Comparison of ENCODE assay signal across 24 cellular contexts in the genomic region with DNA sequence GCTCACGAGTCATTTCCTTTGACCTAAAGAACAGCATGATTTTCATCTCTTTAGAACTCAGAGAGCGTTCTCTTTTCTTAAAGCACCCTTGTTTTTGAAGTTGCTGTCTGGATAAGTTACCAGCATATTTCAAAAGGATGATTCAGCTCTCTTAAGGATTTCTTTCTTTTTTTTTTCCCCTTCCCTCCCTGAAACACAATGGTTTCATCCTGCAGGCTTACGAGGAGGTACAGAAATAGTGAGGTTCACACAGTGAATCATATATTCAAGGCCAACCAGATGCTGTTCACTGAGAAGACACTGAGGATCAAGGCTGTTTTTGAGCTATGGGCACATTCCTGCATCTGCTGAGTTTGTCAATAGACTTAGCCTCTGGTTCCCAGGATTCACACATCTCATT.
A peak's percentile ranks its signal among the peaks of the same experiment; 100 is the strongest.
DNase-seq lines count a peak whose midpoint lies in the region; ATAC-seq and TF ChIP-seq lines count a peak whose summit lies in the region.
"Had no signal": no experiment of that assay in that cellular context is flagged by ENCODE, and none has a peak within 500 bp of the region (broad histone marks: within the 10 kb centered on the region; RNA-seq: fewer than 3 reads in every experiment).

No MANE protein-coding gene starts in this region.

- TF ChIP-seq CTCF in Loucy (conservative IDR thresholded peaks at IDR 0.05; ENCODE audit: low read length) (no peak), fibroblast of the aortic adventitia (IDR thresholded peaks at IDR 0.05; ENCODE audit: insufficient read depth, low read length) (no peak), smooth muscle cell (IDR thresholded peaks at IDR 0.05; ENCODE audit: borderline replicate concordance, insufficient read depth, poor library complexity, severe bottlenecking) (no peak)

- no peaks in the 10 kb centered on the region for H3K27me3 ChIP-seq in BLaER1 treated with 17β-estradiol and CSF1 and Interleukin-3, amounts not matched to agents 10 nM and 100 nM
- no peaks in the 10 kb centered on the region for H3K27me3 ChIP-seq in Loucy (ENCODE audit: insufficient read depth, low read length, poor library complexity, severe bottlenecking)
- no peaks in the 10 kb centered on the region for H3K27me3 ChIP-seq in smooth muscle cell (ENCODE audit: low read depth)
- H3K27me3 ChIP-seq: Peyer's patch, SJSA1 had no signal

- H3K9me3 ChIP-seq in BLaER1 treated with 17β-estradiol and CSF1 and Interleukin-3, amounts not matched to agents 10 nM and 100 nM (replicated peaks in 1 of 11) = no peaks in the 10 kb centered on the region
- H3K9me3 ChIP-seq in Loucy (ENCODE audit: insufficient read depth, low read depth, low read length) (no peaks in the 10 kb centered on the region), smooth muscle cell (replicated peaks; ENCODE audit: low read depth) (no peaks in the 10 kb centered on the region)
- H3K9me3 ChIP-seq: Peyer's patch had no signal

- DNase-seq in fibroblast of the aortic adventitia (ENCODE audit: low read depth) (peak; percentile 10), smooth muscle cell (lab: John Stamatoyannopoulos, UW; ENCODE audit: unreplicated experiment) (no peak), NCI-H2107 (lab: John Stamatoyannopoulos, UW) (no peak), middle frontal gyrus (ENCODE audit: extremely low spot score, low spot score) (no peak)
- DNase-seq: Calu3; CD8-positive, alpha-beta memory T cell; DMS153; GDM1; GM23248; H9; KBM-7; NCI-H1092 treated with DMSO at 0.1 percent for 48 hours; NCI-H146; NCI-H2029; NCI-H226; NCI-H510A treated with DMSO at 0.1 percent for 48 hours; NCI-H748 treated with DMSO at 0.1 percent for 48 hours; Peyer's patch had no signal

- H3K4me2 ChIP-seq in BLaER1 treated with 17β-estradiol and CSF1 and Interleukin-3, amounts not matched to agents 10 nM and 100 nM = peak overlapping the region in 7 of 11 experiments; percentile 29 to 74 (median 57); a peak in 13 of 22 replicates
- H3K4me2 ChIP-seq in Loucy (ENCODE audit: low read depth, low read length, poor library complexity, severe bottlenecking) (peak overlapping the region; percentile 55), smooth muscle cell (peak overlapping the region; percentile 4)

- H3K36me3 ChIP-seq in BLaER1 treated with 17β-estradiol and CSF1 and Interleukin-3, amounts not matched to agents 10 nM and 100 nM = no peaks in the 10 kb centered on the region
- no peaks in the 10 kb centered on the region for H3K36me3 ChIP-seq in Loucy (ENCODE audit: insufficient read depth, low read length)
- H3K36me3 ChIP-seq in smooth muscle cell (ENCODE audit: low read depth) = no peaks in the 10 kb centered on the region
- H3K36me3 ChIP-seq: Peyer's patch, SJSA1 had no signal

- peak overlapping the region in 4 of 11 experiments; percentile 42 to 73 (median 52); a peak in 8 of 22 replicates for H3K27ac ChIP-seq in BLaER1 treated with 17β-estradiol and CSF1 and Interleukin-3, amounts not matched to agents 10 nM and 100 nM
- no peak overlapping the region for H3K27ac ChIP-seq in smooth muscle cell (ENCODE audit: low read depth)
- H3K27ac ChIP-seq: C4-2B, GM23248, Peyer's patch, SJSA1 had no signal

- no peaks in the 10 kb centered on the region for H4K20me1 ChIP-seq in BLaER1 treated with 17β-estradiol and CSF1 and Interleukin-3, amounts not matched to agents 10 nM and 100 nM
- H4K20me1 ChIP-seq in Loucy (ENCODE audit: insufficient read depth, low read length, poor library complexity, severe bottlenecking) (no peaks in the 10 kb centered on the region), smooth muscle cell (ENCODE audit: low read depth) (no peaks in the 10 kb centered on the region)

- peaks cover 13 to 51% (median 32%) of the 10 kb centered on the region in 10 experiments for H3K4me1 ChIP-seq in BLaER1 treated with 17β-estradiol and CSF1 and Interleukin-3, amounts not matched to agents 10 nM and 100 nM
- H3K4me1 ChIP-seq in Loucy (ENCODE audit: insufficient read depth, low read length, poor library complexity, severe bottlenecking) (peaks cover 17% of the 10 kb centered on the region), smooth muscle cell (ENCODE audit: low read depth) (peaks cover 9% of the 10 kb centered on the region)
- H3K4me1 ChIP-seq: Peyer's patch, SJSA1 had no signal

- no peak overlapping the region for H3K4me3 ChIP-seq in BLaER1 treated with 17β-estradiol and CSF1 and Interleukin-3, amounts not matched to agents 10 nM and 100 nM
- H3K4me3 ChIP-seq in Loucy (ENCODE audit: low read length, poor library complexity, severe bottlenecking) = peak overlapping the region; percentile 20
- no peak overlapping the region for H3K4me3 ChIP-seq in fibroblast of the aortic adventitia (ENCODE audit: low read depth, low read length)
- no peak overlapping the region for H3K4me3 ChIP-seq in smooth muscle cell
- H3K4me3 ChIP-seq: GM23248, Peyer's patch, SJSA1 had no signal

- 24% methylated on average over 3 of the region's 3 CpGs for WGBS in smooth muscle cell (ENCODE audit: low lambda C conversion rate)

- no peaks in the 10 kb centered on the region for H3F3A ChIP-seq in Loucy (ENCODE audit: low read depth)
- H3F3A ChIP-seq in smooth muscle cell (ENCODE audit: low read depth) = no peaks in the 10 kb centered on the region

- ATAC-seq in GM21526 (IDR thresholded peaks at IDR 0.05; ENCODE audit: low FRiP score, unreplicated experiment) = no peak
- ATAC-seq: HepG2 had no signal

- H2AFZ ChIP-seq in Loucy (ENCODE audit: low read length) (peak overlapping the region; percentile 81), smooth muscle cell (ENCODE audit: low read depth) (peak overlapping the region; percentile 16)
- H2AFZ ChIP-seq: GM23248 had no signal

- H3K9me2 ChIP-seq in Loucy (replicated peaks; ENCODE audit: low read depth, low read length) = no peaks in the 10 kb centered on the region

- H3K9ac ChIP-seq in BLaER1 treated with 17β-estradiol and CSF1 and Interleukin-3, amounts not matched to agents 10 nM and 100 nM = peak overlapping the region in 3 of 11 experiments; percentile 17 to 44 (median 34); a peak in 3 of 22 replicates
- H3K9ac ChIP-seq in Loucy (ENCODE audit: low read depth, low read length, poor library complexity, severe bottlenecking) = peak overlapping the region; percentile 46
- H3K9ac ChIP-seq in smooth muscle cell (ENCODE audit: low read depth) = no peak overlapping the region
- H3K9ac ChIP-seq: GM23248 had no signal

- H3K79me2 ChIP-seq in Loucy (ENCODE audit: insufficient read depth, low read length) (no peaks in the 10 kb centered on the region), smooth muscle cell (ENCODE audit: low read depth) (no peaks in the 10 kb centered on the region)

Comparison
In these comparisons a context has a peak if more than half of its experiments do, and no peak if none do; other contexts are left out.
1. H3K4me2 ChIP-seq: peak in every context shown above with its lines; median percentile 57 in BLaER1 treated with 17β-estradiol and CSF1 and Interleukin-3, amounts not matched to agents 10 nM and 100 nM; 55 in Loucy; 4 in smooth muscle cell.